In genomic region chr5:124289641-124290201, GRCh38 we compare ENCODE assay signal across 8 cellular contexts.
DNase-seq lines count a peak whose midpoint lies in the region; ATAC-seq and TF ChIP-seq lines count a peak whose summit lies in the region.

No MANE protein-coding gene starts in this region.

- H3K27me3 ChIP-seq in psoas muscle (ENCODE audit: insufficient read depth in 3 of 3, low read length in 2 of 3) = no peaks in the 10 kb centered on the region

- H3K4me3 Mint-ChIP-seq in chondrocyte (ENCODE audit: unreplicated experiment) = no peak overlapping the region

- H3K27ac Mint-ChIP-seq in chondrocyte (ENCODE audit: unreplicated experiment) = peak overlapping the region; percentile 71

- H3K9me3 Mint-ChIP-seq in chondrocyte (ENCODE audit: low read depth) = no peaks in the 10 kb centered on the region

- H3K27me3 Mint-ChIP-seq in chondrocyte (ENCODE audit: low read depth) = no peaks in the 10 kb centered on the region

- TF ChIP-seq CTCF in chondrocyte (IDR thresholded peaks at IDR 0.05) (peak; percentile 46), psoas muscle (IDR thresholded peaks at IDR 0.05) (no peak)

- H3K4me1 Mint-ChIP-seq in chondrocyte (ENCODE audit: low read depth) = peaks cover 14% of the 10 kb centered on the region

- intact Hi-C loops in psoas muscle (cut with DNase I) = no loop called here

- 67 to 82% (median 70%) methylated on average over 2 of the region's 2 CpGs for WGBS in psoas muscle, 3 donors

- DNase-seq in COLO668 (lab: John Stamatoyannopoulos, UW; ENCODE audit: unreplicated experiment) = peak; percentile 12
- peak; percentile 68 for DNase-seq in NCI-H1092 treated with DMSO at 0.1 percent for 48 hours (lab: John Stamatoyannopoulos, UW)
- DNase-seq in chondrocyte (ENCODE audit: low spot score) = no peak
- peak; percentile 55 for DNase-seq in midbrain (lab: John Stamatoyannopoulos, UW)
- DNase-seq in psoas muscle = no peak
- no peak for DNase-seq in NOMO-1 (lab: John Stamatoyannopoulos, UW; ENCODE audit: unreplicated experiment in 2 of 2)

- ATAC-seq in psoas muscle (no peak), GM18867 (IDR thresholded peaks at IDR 0.05; ENCODE audit: unreplicated experiment) (no peak), GM19035 (IDR thresholded peaks at IDR 0.05; ENCODE audit: unreplicated experiment) (no peak)

- no peaks in the 10 kb centered on the region for H3K9me3 ChIP-seq in psoas muscle

- H3K4me1 ChIP-seq in psoas muscle = no peaks in the 10 kb centered on the region

- no peak overlapping the region for H3K4me3 ChIP-seq in psoas muscle

- no peaks in the 10 kb centered on the region for H3K36me3 Mint-ChIP-seq in chondrocyte (ENCODE audit: low read depth)

- H3K27ac ChIP-seq in psoas muscle = no peak overlapping the region

- H3K36me3 ChIP-seq in psoas muscle (ENCODE audit: insufficient read depth in 1 of 2, low read depth in 1 of 2) = no peaks in the 10 kb centered on the region

Comparison
In these comparisons a context has a peak if more than half of its experiments do, and no peak if none do; other contexts are left out.
1. DNase-seq: peak in COLO668 (single experiment), NCI-H1092 treated with DMSO at 0.1 percent for 48 hours (single experiment) and midbrain (single experiment); none in chondrocyte (single experiment), psoas muscle (0 of 2) and NOMO-1 (0 of 2).